ENCODE assay signal across 15 cellular contexts in the genomic region with DNA sequence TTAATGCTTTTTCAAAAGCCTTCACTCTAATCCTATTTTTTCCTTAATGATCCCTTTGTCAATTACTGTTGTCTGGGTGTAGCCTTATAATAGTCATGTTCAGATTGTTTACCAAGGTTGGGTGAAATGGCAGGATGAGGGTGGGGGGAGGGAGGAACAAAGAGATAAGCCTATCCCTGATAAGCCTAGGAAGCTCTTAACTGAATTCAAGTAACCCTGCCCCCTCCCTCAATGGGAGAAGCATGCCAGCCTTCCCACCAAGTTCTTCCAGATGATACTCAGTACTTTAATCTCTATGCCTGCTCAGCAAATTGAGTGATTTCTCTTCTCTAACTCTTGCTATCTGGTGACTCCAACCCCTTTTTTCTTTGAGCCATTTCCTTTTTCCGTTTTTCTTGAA.
"Had no signal": no experiment of that assay in that cellular context is flagged by ENCODE, and none has a peak within 500 bp of the region (broad histone marks: within the 10 kb centered on the region; RNA-seq: fewer than 3 reads in every experiment).

No MANE protein-coding gene starts in this region.

- DNase-seq: activated CD4-positive, alpha-beta T cell treated with anti-CD3 and anti-CD28 coated beads, Interleukin-2, amount 50 U/mL, for 1 hour; activated naive CD4-positive, alpha-beta T cell treated with anti-CD3 and anti-CD28 coated beads for 36 hours; activated naive CD8-positive, alpha-beta T cell treated with anti-CD3 and anti-CD28 coated beads, Interleukin-2, amount 50 U/mL, for 24 hours; activated T-cell treated with anti-CD3 and anti-CD28 coated beads for 4 hours; foreskin fibroblast; glutamatergic neuron; left ventricle myocardium superior; ovary; stimulated activated CD4-positive, alpha-beta T cell treated with anti-CD3 and anti-CD28 coated beads, Interleukin-12 subunit alpha, Interleukin-12 subunit beta, amount 100 ng/mL, for 4 hours; SW 1271 had no signal

- H3K36me3 Mint-ChIP-seq: stimulated activated memory B cell treated with anti-CD40 and anti-IgM and Interleukin-4, amounts not matched to agents 10 μg/mL and 1 μg/mL and 100 μg/mL, for 72 hours had no signal

- H3K4me1 Mint-ChIP-seq: activated naive CD8-positive, alpha-beta T cell treated with anti-CD3 and anti-CD28 coated beads, Interleukin-2, amount 50 U/mL, for 24 hours; activated T-helper 17 cell treated with anti-CD3 and anti-CD28 coated beads, Interleukin-2, amount 50 U/mL, for 72 hours; memory B cell; stimulated activated memory B cell treated with anti-CD40 and anti-IgM and Interleukin-4, amounts not matched to agents 10 μg/mL and 1 μg/mL and 100 μg/mL, for 72 hours had no signal

- H3K4me3 Mint-ChIP-seq: activated naive CD4-positive, alpha-beta T cell treated with anti-CD3 and anti-CD28 coated beads for 36 hours; activated naive CD8-positive, alpha-beta T cell treated with anti-CD3 and anti-CD28 coated beads, Interleukin-2, amount 50 U/mL, for 24 hours; activated T-helper 17 cell treated with anti-CD3 and anti-CD28 coated beads, Interleukin-2, amount 50 U/mL, for 72 hours; memory B cell; stimulated activated memory B cell treated with anti-CD40 and anti-IgM and Interleukin-4, amounts not matched to agents 10 μg/mL and 1 μg/mL and 100 μg/mL, for 72 hours; T-helper 2 cell treated with Interferon-gamma antibody and Interleukin-4, amounts not matched to agents 5 μg/mL and 100 μg/mL, for 36 hours had no signal

- H3K27ac ChIP-seq: ovary, tibial nerve had no signal

- H3K4me1 ChIP-seq: tibial nerve had no signal

- H3K36me3 ChIP-seq: ovary, tibial nerve had no signal

- ATAC-seq: activated naive CD8-positive, alpha-beta T cell treated with anti-CD3 and anti-CD28 coated beads, Interleukin-2, amount 50 U/mL, for 24 hours; activated T-helper 17 cell treated with anti-CD3 and anti-CD28 coated beads, Interleukin-2, amount 50 U/mL, for 72 hours; left ventricle myocardium superior; stimulated activated memory B cell treated with anti-CD40 and anti-IgM and Interleukin-4, amounts not matched to agents 10 μg/mL and 1 μg/mL and 100 μg/mL, for 72 hours had no signal

- H3K4me3 ChIP-seq: ovary, tibial nerve had no signal

- H3K27me3 ChIP-seq: ovary, tibial nerve had no signal

- H3K9me3 ChIP-seq: tibial nerve had no signal

- H3K27ac Mint-ChIP-seq: activated naive CD4-positive, alpha-beta T cell treated with anti-CD3 and anti-CD28 coated beads for 36 hours; activated naive CD8-positive, alpha-beta T cell treated with anti-CD3 and anti-CD28 coated beads, Interleukin-2, amount 50 U/mL, for 24 hours; activated T-helper 17 cell treated with anti-CD3 and anti-CD28 coated beads, Interleukin-2, amount 50 U/mL, for 72 hours; memory B cell; stimulated activated memory B cell treated with anti-CD40 and anti-IgM and Interleukin-4, amounts not matched to agents 10 μg/mL and 1 μg/mL and 100 μg/mL, for 72 hours; T-helper 2 cell treated with Interferon-gamma antibody and Interleukin-4, amounts not matched to agents 5 μg/mL and 100 μg/mL, for 36 hours had no signal

- H3K9me3 Mint-ChIP-seq: activated T-helper 17 cell treated with anti-CD3 and anti-CD28 coated beads, Interleukin-2, amount 50 U/mL, for 72 hours; T-helper 2 cell treated with Interferon-gamma antibody and Interleukin-4, amounts not matched to agents 5 μg/mL and 100 μg/mL, for 36 hours had no signal
